ENCODE assay signal across 31 cellular contexts in the genomic region with DNA sequence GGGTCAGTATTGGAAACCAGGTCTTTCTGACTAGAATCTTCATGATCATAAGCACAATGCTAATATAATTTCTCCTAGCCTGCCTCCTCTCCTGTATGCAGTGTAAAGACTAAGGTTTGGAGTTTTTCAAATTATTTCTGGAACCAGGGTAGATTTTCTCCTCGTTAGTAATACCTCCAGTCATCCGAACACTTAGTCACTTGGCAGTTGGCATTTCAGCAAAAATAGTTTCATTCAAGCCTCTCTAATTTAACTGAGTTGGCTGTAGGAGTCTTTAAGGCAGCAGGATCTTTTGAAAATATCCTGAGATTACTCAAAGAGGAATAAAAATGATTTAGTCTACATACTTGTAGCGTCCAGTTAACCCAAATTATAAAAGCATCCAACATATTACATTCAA. TPM values are rescaled to one million over a fixed set of nuclear protein-coding genes. Genes with fewer than 3 reads are reported as not detected.
DNase-seq lines count a peak whose midpoint lies in the region; ATAC-seq and TF ChIP-seq lines count a peak whose summit lies in the region.
"Had no signal": no experiment of that assay in that cellular context is flagged by ENCODE, and none has a peak within 500 bp of the region (broad histone marks: within the 10 kb centered on the region; RNA-seq: fewer than 3 reads in every experiment).

No MANE protein-coding gene starts in this region.

- H3K4me1 Mint-ChIP-seq in stimulated activated effector memory CD8-positive, alpha-beta T cell treated with anti-CD3 and anti-CD28 coated beads, Interleukin-12 subunit alpha, Interleukin-12 subunit beta, amount 100 ng/mL, for 72 hours, result no peaks in the 10 kb centered on the region
- H3K4me1 Mint-ChIP-seq: activated CD4-positive, alpha-beta memory T cell treated with anti-CD3 and anti-CD28 coated beads, Interleukin-2, amount 10 ng/mL, durations not matched to agents 7 days and 5 days; B cell; immature natural killer cell had no signal

- TF ChIP-seq CTCF in fibroblast of mammary gland (conservative IDR thresholded peaks at IDR 0.05; ENCODE audit: control insufficient read depth, insufficient read depth, low read depth, low read length), result no peak

- no peak for ATAC-seq in HG03457 (IDR thresholded peaks at IDR 0.05; ENCODE audit: unreplicated experiment)
- no peak for ATAC-seq in stimulated activated effector memory CD8-positive, alpha-beta T cell treated with anti-CD3 and anti-CD28 coated beads, Interleukin-12 subunit alpha, Interleukin-12 subunit beta, amount 100 ng/mL, for 72 hours
- ATAC-seq: left ventricle myocardium superior; natural killer cell treated with Interleukin-12 subunit alpha and Interleukin-12 subunit beta and Interleukin-15 and Interleukin-18, amount 100 ng/mL, for 72 hours had no signal

- no peak overlapping the region for H3K4me3 Mint-ChIP-seq in stimulated activated effector memory CD8-positive, alpha-beta T cell treated with anti-CD3 and anti-CD28 coated beads, Interleukin-12 subunit alpha, Interleukin-12 subunit beta, amount 100 ng/mL, for 72 hours
- H3K4me3 Mint-ChIP-seq: activated CD4-positive, alpha-beta memory T cell treated with anti-CD3 and anti-CD28 coated beads, Interleukin-2, amount 10 ng/mL, durations not matched to agents 7 days and 5 days; B cell; immature natural killer cell; natural killer cell treated with Interleukin-12 subunit alpha and Interleukin-12 subunit beta and Interleukin-15 and Interleukin-18, amount 100 ng/mL, for 72 hours had no signal

- DNase-seq in EL, result peak; percentile 28
- DNase-seq in RPMI7951 (ENCODE audit: low read depth), result peak; percentile 17
- DNase-seq in fibroblast of mammary gland (ENCODE audit: low read depth), result peak; percentile 21
- peak; percentile 55 for DNase-seq in stromal cell of bone marrow (ENCODE audit: low read depth)
- DNase-seq in NCI-H226, result no peak
- no peak for DNase-seq in stimulated activated effector memory CD8-positive, alpha-beta T cell treated with anti-CD3 and anti-CD28 coated beads, Interleukin-12 subunit alpha, Interleukin-12 subunit beta, amount 100 ng/mL, for 72 hours (ENCODE audit: low spot score in 2 of 2)
- DNase-seq in SW480 (ENCODE audit: low spot score), result no peak
- DNase-seq: activated CD4-positive, alpha-beta memory T cell treated with anti-CD3 and anti-CD28 coated beads, Interleukin-2, amount 10 ng/mL, durations not matched to agents 7 days and 5 days; activated effector memory CD4-positive, alpha-beta T cell treated with anti-CD3 and anti-CD28 coated beads, Interleukin-2, amount 50 U/mL, for 16 hours; COR-L47; DND-41; dorsolateral prefrontal cortex; foreskin melanocyte; H7; immature natural killer cell; KBM-7; left ventricle myocardium superior; NCI-H1694; NCI-H2171 treated with DMSO at 0.1 percent for 48 hours; NCI-H526; RPMI8226; sigmoid colon; substantia nigra; T1000; uterus had no signal

- H3K9me3 Mint-ChIP-seq in stimulated activated effector memory CD8-positive, alpha-beta T cell treated with anti-CD3 and anti-CD28 coated beads, Interleukin-12 subunit alpha, Interleukin-12 subunit beta, amount 100 ng/mL, for 72 hours, result no peaks in the 10 kb centered on the region

- H3K27ac Mint-ChIP-seq in stimulated activated effector memory CD8-positive, alpha-beta T cell treated with anti-CD3 and anti-CD28 coated beads, Interleukin-12 subunit alpha, Interleukin-12 subunit beta, amount 100 ng/mL, for 72 hours, result no peak overlapping the region
- H3K27ac Mint-ChIP-seq: activated CD4-positive, alpha-beta memory T cell treated with anti-CD3 and anti-CD28 coated beads, Interleukin-2, amount 10 ng/mL, durations not matched to agents 7 days and 5 days; B cell; immature natural killer cell; natural killer cell treated with Interleukin-12 subunit alpha and Interleukin-12 subunit beta and Interleukin-15 and Interleukin-18, amount 100 ng/mL, for 72 hours had no signal

- H3K36me3 Mint-ChIP-seq in stimulated activated effector memory CD8-positive, alpha-beta T cell treated with anti-CD3 and anti-CD28 coated beads, Interleukin-12 subunit alpha, Interleukin-12 subunit beta, amount 100 ng/mL, for 72 hours, result no peaks in the 10 kb centered on the region
- H3K36me3 Mint-ChIP-seq: immature natural killer cell; natural killer cell treated with Interleukin-12 subunit alpha and Interleukin-12 subunit beta and Interleukin-15 and Interleukin-18, amount 100 ng/mL, for 72 hours had no signal

- H3K4me3 ChIP-seq in fibroblast of mammary gland (ENCODE audit: control insufficient read depth, low read depth, low read length), result no peak overlapping the region
- H3K4me3 ChIP-seq: cardiac muscle cell, dorsolateral prefrontal cortex, hepatocyte, sigmoid colon, uterus had no signal

RNA-seq across cellular contexts. Expression of gene TYR, which starts 6.3 kb away (rescaled TPM):
- total RNA-seq in RPMI7951 (2014; rRNA removed; shearing (Covaris generic)), result 2.0 and 2.3 TPM in 2 replicates
- total RNA-seq: activated CD4-positive, alpha-beta memory T cell treated with anti-CD3 and anti-CD28 coated beads, Interleukin-2, amount 10 ng/mL, durations not matched to agents 7 days and 5 days; B cell; cardiac muscle cell; endothelial cell of umbilical vein; H7; hepatocyte; left ventricle myocardium superior; natural killer cell treated with Interleukin-12 subunit alpha and Interleukin-12 subunit beta and Interleukin-15 and Interleukin-18, amount 100 ng/mL, for 72 hours; sigmoid colon; uterus had no signal

Comparison
In these comparisons a context has a peak if more than half of its experiments do, and no peak if none do; other contexts are left out.
1. DNase-seq: peak in EL (single experiment), RPMI7951 (single experiment), fibroblast of mammary gland (single experiment) and stromal cell of bone marrow (single experiment); none in NCI-H226 (single experiment), stimulated activated effector memory CD8-positive, alpha-beta T cell treated with anti-CD3 and anti-CD28 coated beads, Interleukin-12 subunit alpha, Interleukin-12 subunit beta, amount 100 ng/mL, for 72 hours (0 of 2) and SW480 (single experiment).